In genomic region chr11:121133046-121133445, GRCh38 we compare ENCODE assay signal across 15 cellular contexts.
DNase-seq lines count a peak whose midpoint lies in the region; TF ChIP-seq lines count a peak whose summit lies in the region.
"Had no signal": no experiment of that assay in that cellular context is flagged by ENCODE, and none has a peak within 500 bp of the region (broad histone marks: within the 10 kb centered on the region; RNA-seq: fewer than 3 reads in every experiment).

No MANE protein-coding gene starts in this region.

- H3K4me2 ChIP-seq in BLaER1, result 0 out of 2 replicates have a peak overlapping the region, but pooled peaks have one; percentile 4

- H3K9me3 ChIP-seq in BLaER1, result no peaks in the 10 kb centered on the region

- H3K4me3 ChIP-seq in BLaER1, result no peak overlapping the region
- H3K4me3 ChIP-seq: GM12878, GM23248 had no signal

- DNase-seq in kidney tubule cell (ENCODE audit: low spot score) (peak; percentile 9), NCI-H2196 (lab: John Stamatoyannopoulos, UW; ENCODE audit: unreplicated experiment) (no peak), NCI-H2227 (lab: John Stamatoyannopoulos, UW; ENCODE audit: unreplicated experiment) (no peak)
- no peak for DNase-seq in activated CD4-positive, alpha-beta T cell treated with anti-CD3 and anti-CD28 coated beads, Interleukin-2, amount 50 U/mL, for 4 hours
- DNase-seq: CD4-positive, alpha-beta T cell; CD8-positive, alpha-beta memory T cell; DMS153; DND-41; GM23248; H7; HCEC 1CT had no signal

- H3K36me3 ChIP-seq in BLaER1, result no peaks in the 10 kb centered on the region

- no peak overlapping the region for H3K9ac ChIP-seq in BLaER1
- H3K9ac ChIP-seq: GM23248 had no signal

- peaks cover 14% of the 10 kb centered on the region for H3K4me1 ChIP-seq in BLaER1

- H3K27me3 ChIP-seq in BLaER1, result no peaks in the 10 kb centered on the region

- H3K27ac ChIP-seq in BLaER1 (no peak overlapping the region), C4-2B (peak overlapping the region; percentile 50), VCaP (peak overlapping the region; percentile 54)
- H3K27ac ChIP-seq: GM23248 had no signal

- H4K20me1 ChIP-seq in BLaER1, result no peaks in the 10 kb centered on the region

- no peak for TF ChIP-seq CTCF in C4-2B (conservative IDR thresholded peaks at IDR 0.05)
- TF ChIP-seq CTCF in VCaP (conservative IDR thresholded peaks at IDR 0.05), result no peak
